In genomic region chr10:72087392-72087968, GRCh38 we compare ENCODE assay signal across 8 cellular contexts. TPM values are rescaled to one million over a fixed set of nuclear protein-coding genes. Genes with fewer than 3 reads are reported as not detected.
DNase-seq lines count a peak whose midpoint lies in the region; ATAC-seq, FAIRE-seq and TF ChIP-seq lines count a peak whose summit lies in the region.

No MANE protein-coding gene starts in this region.

- peak overlapping the region; percentile 92 for H3K27ac Mint-ChIP-seq in activated CD4-positive, alpha-beta memory T cell treated with anti-CD3 and anti-CD28 coated beads for 36 hours

- TF ChIP-seq CTCF in GM10248 (IDR thresholded peaks at IDR 0.05; ENCODE audit: control extremely low read depth, extremely low read depth, low read depth, missing control alignments) (no peak), prostate gland (IDR thresholded peaks at IDR 0.05) (no peak)

- H3K27me3 Mint-ChIP-seq in activated CD4-positive, alpha-beta memory T cell treated with anti-CD3 and anti-CD28 coated beads for 36 hours = no peaks in the 10 kb centered on the region

- CTCF ChIA-PET in GM10248 (lab: Yijun Ruan, JAX) = interaction anchor here (0.7 to 2.6 kb wide), 6 partner anchors 8 to 252 kb away, joined by 3 to 9 read pairs (median 3); no protein-coding TSS in a partner anchor
- CTCF ChIA-PET in activated CD4-positive, alpha-beta memory T cell treated with anti-CD3 and anti-CD28 coated beads for 36 hours (lab: Charles Lee) = interaction anchor here (0.7 to 2.8 kb wide), 6 partner anchors 21 to 250 kb away, joined by 3 to 11 read pairs (median 4); partner anchors contain the start of gene ASCC1

- no peak for TF ChIP-seq POLR2A in prostate gland (IDR thresholded peaks at IDR 0.05)

- H3K36me3 Mint-ChIP-seq in activated CD4-positive, alpha-beta memory T cell treated with anti-CD3 and anti-CD28 coated beads for 36 hours = peaks cover 39% of the 10 kb centered on the region

- POLR2A ChIA-PET in GM10248 (lab: Yijun Ruan, JAX) = interaction anchor here (0.6 kb wide), 1 partner anchor 1088 kb away, joined by 3 read pairs; no protein-coding TSS in a partner anchor
- POLR2A ChIA-PET in activated CD4-positive, alpha-beta memory T cell treated with anti-CD3 and anti-CD28 coated beads for 36 hours (lab: Charles Lee) = interaction anchor here (1.0 to 3.0 kb wide), 10 partner anchors 9 to 247 kb away, joined by 3 to 16 read pairs (median 4); partner anchors contain the start of genes ANAPC16, ASCC1 and DDIT4

- no peaks in the 10 kb centered on the region for H3K36me3 ChIP-seq in prostate gland

- no peak for FAIRE-seq in frontal cortex (lab: Jason Lieb, UNC)

- H3K9me3 Mint-ChIP-seq in activated CD4-positive, alpha-beta memory T cell treated with anti-CD3 and anti-CD28 coated beads for 36 hours = no peaks in the 10 kb centered on the region

- no peaks in the 10 kb centered on the region for H3K9me3 ChIP-seq in prostate gland

- ATAC-seq in HG03460 (IDR thresholded peaks at IDR 0.05; ENCODE audit: unreplicated experiment) (no peak), HG02763 (IDR thresholded peaks at IDR 0.05; ENCODE audit: unreplicated experiment) (no peak), HG03378 (IDR thresholded peaks at IDR 0.05; ENCODE audit: unreplicated experiment) (no peak)

- peaks cover 7% of the 10 kb centered on the region for H3K4me1 ChIP-seq in prostate gland (replicated peaks)

- peak overlapping the region; percentile 91 for H3K4me3 Mint-ChIP-seq in activated CD4-positive, alpha-beta memory T cell treated with anti-CD3 and anti-CD28 coated beads for 36 hours

- DNase-seq in GM10248 (ENCODE audit: extremely low spot score) (peak; percentile 52), frontal cortex (ENCODE audit: low spot score in 2 of 2) (peak; percentile 48 to 49), prostate gland (ENCODE audit: low spot score) (no peak), LoVo (ENCODE audit: low spot score) (no peak)
- peak; percentile 64 for DNase-seq in activated CD4-positive, alpha-beta memory T cell treated with anti-CD3 and anti-CD28 coated beads for 36 hours

- no peaks in the 10 kb centered on the region for H3K27me3 ChIP-seq in prostate gland (replicated peaks; ENCODE audit: insufficient read depth)

- peak overlapping the region; percentile 25 to 29 for H3K4me3 ChIP-seq in prostate gland

- peaks cover 52% of the 10 kb centered on the region for H3K4me1 Mint-ChIP-seq in activated CD4-positive, alpha-beta memory T cell treated with anti-CD3 and anti-CD28 coated beads for 36 hours (ENCODE audit: low read depth)

- H3K27ac ChIP-seq in prostate gland = no peak overlapping the region

- WGBS in prostate gland = 7% methylated on average over 32 of the region's 50 CpGs

- intact Hi-C loops in activated CD4-positive, alpha-beta memory T cell treated with anti-CD3 and anti-CD28 coated beads for 36 hours (cut with micrococcal nuclease) = loop anchor here (5.0 kb wide), 1 partner anchor 35 kb away; no protein-coding TSS in a partner anchor
- intact Hi-C loops in prostate gland (cut with DNase I) = no loop called here

RNA-seq across cellular contexts. Expression of gene SPOCK2, which starts 0.9 kb away (rescaled TPM):
- total RNA-seq in activated CD4-positive, alpha-beta memory T cell treated with anti-CD3 and anti-CD28 coated beads for 36 hours = 100 to 1,000 TPM; 216 to 218 TPM
- total RNA-seq in frontal cortex = 26.9 TPM
- total RNA-seq in prostate gland = 100 to 1,000 TPM in 1 of 2 donors, 1 to 10 TPM in 1; 5.1 to 163 TPM

Comparison
In these comparisons a context has a peak if more than half of its experiments do, and no peak if none do; other contexts are left out.
1. DNase-seq: peak in GM10248 (single experiment), activated CD4-positive, alpha-beta memory T cell treated with anti-CD3 and anti-CD28 coated beads for 36 hours (single experiment) and frontal cortex (2 of 2); none in prostate gland (single experiment) and LoVo (single experiment).